ENCODE assay signal across 12 cellular contexts in genomic region chr10:123042708-123043408, GRCh38. TPM values are rescaled to one million over a fixed set of nuclear protein-coding genes. Genes with fewer than 3 reads are reported as not detected.
DNase-seq lines count a peak whose midpoint lies in the region; ATAC-seq, FAIRE-seq and TF ChIP-seq lines count a peak whose summit lies in the region.
"Had no signal": no experiment of that assay in that cellular context is flagged by ENCODE, and none has a peak within 500 bp of the region (broad histone marks: within the 10 kb centered on the region; RNA-seq: fewer than 3 reads in every experiment).

No MANE protein-coding gene starts in this region.

- TF ChIP-seq RAD21 in liver (IDR thresholded peaks at IDR 0.05): no peak

- H3K36me3 ChIP-seq in PC-3 (ENCODE audit: low read depth, low read length) (no peaks in the 10 kb centered on the region), liver (ENCODE audit: control insufficient read depth in 4 of 4, insufficient read depth in 3 of 4, low read depth in 1 of 4, low read length in 3 of 4) (peaks cover 0 to 33% (median 25%) of the 10 kb centered on the region in 4 donors), brain microvascular endothelial cell (replicated peaks) (no peaks in the 10 kb centered on the region)

- no peaks in the 10 kb centered on the region for H3K4me1 Mint-ChIP-seq in glutamatergic neuron (ENCODE audit: low read depth, unreplicated experiment)
- H3K4me1 Mint-ChIP-seq in activated CD4-positive, alpha-beta memory T cell treated with anti-CD3 and anti-CD28 coated beads, Interleukin-2, amount 10 ng/mL, durations not matched to agents 7 days and 5 days: peaks cover 10% of the 10 kb centered on the region

- no peak overlapping the region for H3K27ac ChIP-seq in PC-3 (ENCODE audit: low read length)
- peak overlapping the region; percentile 85 to 88 for H3K27ac ChIP-seq in liver (ENCODE audit: low read depth in 1 of 2, low read length in 2 of 2)
- H3K27ac ChIP-seq in brain microvascular endothelial cell: no peak overlapping the region
- H3K27ac ChIP-seq: 22Rv1, BLaER1 had no signal

- WGBS in liver: 57% methylated on average over 12 of the region's 12 CpGs

- no peaks in the 10 kb centered on the region for H3K4me1 ChIP-seq in PC-3 (ENCODE audit: insufficient read depth, low read length)
- H3K4me1 ChIP-seq in liver (ENCODE audit: control insufficient read depth in 4 of 4, insufficient read depth in 4 of 4, low read length in 3 of 4): peaks cover 6 to 20% (median 16%) of the 10 kb centered on the region in 4 donors
- H3K4me1 ChIP-seq: Caco-2 had no signal

- H3F3A ChIP-seq in PC-3 (ENCODE audit: low read length, unreplicated experiment): no peaks in the 10 kb centered on the region

- H3K27me3 ChIP-seq in PC-3 (ENCODE audit: low read length): no peaks in the 10 kb centered on the region
- no peaks in the 10 kb centered on the region for H3K27me3 ChIP-seq in liver (ENCODE audit: control insufficient read depth in 4 of 4, insufficient read depth in 4 of 4, low read length in 3 of 4)
- H3K27me3 ChIP-seq in brain microvascular endothelial cell (replicated peaks): no peaks in the 10 kb centered on the region
- H3K27me3 ChIP-seq: BLaER1 had no signal

- H3K4me3 Mint-ChIP-seq in glutamatergic neuron (ENCODE audit: unreplicated experiment): no peak overlapping the region
- no peak overlapping the region for H3K4me3 Mint-ChIP-seq in activated CD4-positive, alpha-beta memory T cell treated with anti-CD3 and anti-CD28 coated beads, Interleukin-2, amount 10 ng/mL, durations not matched to agents 7 days and 5 days
- H3K4me3 Mint-ChIP-seq: CD8-positive, alpha-beta memory T cell had no signal

- H3K4me2 ChIP-seq in PC-3 (ENCODE audit: low read length): no peak overlapping the region
- H3K4me2 ChIP-seq: BLaER1 had no signal

- CTCF ChIA-PET in PC-3 (lab: Charles Lee): interaction anchor here (0.5 to 0.9 kb wide), 4 partner anchors 23 to 515 kb away, joined by 3 read pairs; no protein-coding TSS in a partner anchor
- CTCF ChIA-PET in activated CD4-positive, alpha-beta memory T cell treated with anti-CD3 and anti-CD28 coated beads, Interleukin-2, amount 10 ng/mL, durations not matched to agents 7 days and 5 days (lab: Charles Lee): interaction anchor here (0.6 to 2.8 kb wide), 20 partner anchors 9 to 518 kb away, joined by 3 to 15 read pairs (median 4); partner anchors contain the start of gene PSTK

- TF ChIP-seq CTCF in PC-3 (conservative IDR thresholded peaks at IDR 0.05; ENCODE audit: low read depth, low read length) (no peak), liver (IDR thresholded peaks at IDR 0.05; ENCODE audit: low read depth, low read length, missing input control) (no peak), glutamatergic neuron (IDR thresholded peaks at IDR 0.05; ENCODE audit: partially characterized antibody, unreplicated experiment) (no peak), brain microvascular endothelial cell (IDR thresholded peaks at IDR 0.05; ENCODE audit: low read depth, low read length, missing control alignments) (no peak)

- H3K9me3 ChIP-seq in PC-3 (ENCODE audit: low read length): no peaks in the 10 kb centered on the region
- peaks cover 0 to 6% (median 0%) of the 10 kb centered on the region in 4 donors for H3K9me3 ChIP-seq in liver (ENCODE audit: control insufficient read depth in 4 of 4, low read length in 3 of 4)
- H3K9me3 ChIP-seq: BLaER1, Caco-2 had no signal

- no peak overlapping the region for H2AFZ ChIP-seq in PC-3 (ENCODE audit: low read length)

- POLR2A ChIA-PET in PC-3 (lab: Charles Lee; ENCODE audit: unreplicated experiment): no interaction called here
- POLR2A ChIA-PET in activated CD4-positive, alpha-beta memory T cell treated with anti-CD3 and anti-CD28 coated beads, Interleukin-2, amount 10 ng/mL, durations not matched to agents 7 days and 5 days (lab: Charles Lee): no interaction called here

- H3K9me2 ChIP-seq in PC-3 (replicated peaks; ENCODE audit: low read length): no peaks in the 10 kb centered on the region

- H3K4me3 ChIP-seq in PC-3 (ENCODE audit: low read length): no peak overlapping the region
- H3K4me3 ChIP-seq in liver (ENCODE audit: low read depth in 1 of 3, low read length in 3 of 3): no peak overlapping the region
- H3K4me3 ChIP-seq in brain microvascular endothelial cell (ENCODE audit: low read depth, low read length): no peak overlapping the region
- H3K4me3 ChIP-seq: BLaER1 had no signal

- no peaks in the 10 kb centered on the region for H3K27me3 Mint-ChIP-seq in glutamatergic neuron (ENCODE audit: unreplicated experiment)
- no peaks in the 10 kb centered on the region for H3K27me3 Mint-ChIP-seq in activated CD4-positive, alpha-beta memory T cell treated with anti-CD3 and anti-CD28 coated beads, Interleukin-2, amount 10 ng/mL, durations not matched to agents 7 days and 5 days
- H3K27me3 Mint-ChIP-seq: CD8-positive, alpha-beta memory T cell had no signal

- H3K9me3 Mint-ChIP-seq in glutamatergic neuron (ENCODE audit: unreplicated experiment): no peaks in the 10 kb centered on the region
- no peaks in the 10 kb centered on the region for H3K9me3 Mint-ChIP-seq in activated CD4-positive, alpha-beta memory T cell treated with anti-CD3 and anti-CD28 coated beads, Interleukin-2, amount 10 ng/mL, durations not matched to agents 7 days and 5 days
- H3K9me3 Mint-ChIP-seq: CD8-positive, alpha-beta memory T cell had no signal

- intact Hi-C loops in PC-3 (cut with micrococcal nuclease): loop anchor here (1.0 to 10.0 kb wide), 5 partner anchors 90 to 924 kb away; no protein-coding TSS in a partner anchor

- H3K36me3 Mint-ChIP-seq in glutamatergic neuron (ENCODE audit: unreplicated experiment): no peaks in the 10 kb centered on the region
- H3K36me3 Mint-ChIP-seq in activated CD4-positive, alpha-beta memory T cell treated with anti-CD3 and anti-CD28 coated beads, Interleukin-2, amount 10 ng/mL, durations not matched to agents 7 days and 5 days (ENCODE audit: low read depth): peaks cover 4% of the 10 kb centered on the region

- DNase-seq in NCI-H2107 treated with DMSO at 0.1 percent for 48 hours (lab: John Stamatoyannopoulos, UW; ENCODE audit: unreplicated experiment) (peak; percentile 12), NCI-H2107 (lab: John Stamatoyannopoulos, UW) (no peak), GM19239 (ENCODE audit: insufficient read length, low spot score) (no peak), PC-3 (no peak), glutamatergic neuron (no peak), brain microvascular endothelial cell (no peak)
- DNase-seq in activated CD4-positive, alpha-beta memory T cell treated with anti-CD3 and anti-CD28 coated beads, Interleukin-2, amount 10 ng/mL, durations not matched to agents 7 days and 5 days: no peak

- H3K79me2 ChIP-seq in PC-3 (ENCODE audit: low read length): no peaks in the 10 kb centered on the region

- no TSS peak for BruUV-seq in PC-3 (replicated peaks; lab: Mats Ljungman, UMichigan)

- H4K20me1 ChIP-seq in PC-3 (ENCODE audit: low read length): no peaks in the 10 kb centered on the region
- H4K20me1 ChIP-seq: BLaER1 had no signal

- no peak overlapping the region for H3K27ac Mint-ChIP-seq in glutamatergic neuron (ENCODE audit: unreplicated experiment)
- H3K27ac Mint-ChIP-seq in activated CD4-positive, alpha-beta memory T cell treated with anti-CD3 and anti-CD28 coated beads, Interleukin-2, amount 10 ng/mL, durations not matched to agents 7 days and 5 days: no peak overlapping the region
- H3K27ac Mint-ChIP-seq: CD8-positive, alpha-beta memory T cell had no signal

- ATAC-seq in PC-3: peak; percentile 15; the same call in 1 of the 2 replicates

- in situ Hi-C loops in brain microvascular endothelial cell (cut with HindIII; ENCODE audit: low pct_ligation_motif_present, low sequenced_read_pairs): no loop called here

- FAIRE-seq in GM19239 (lab: Jason Lieb, UNC): peak; percentile 37

- no peak overlapping the region for H3K9ac ChIP-seq in PC-3 (ENCODE audit: low read length)
- H3K9ac ChIP-seq in liver (ENCODE audit: low read depth in 1 of 2, low read length in 2 of 2): peak overlapping the region; percentile 49 to 61
- H3K9ac ChIP-seq: BLaER1 had no signal

TF ChIP-seq in liver, 16 proteins besides CTCF, POLR2A, EP300 and RAD21 (continues in another document):
- TF ChIP-seq GABPA (IDR thresholded peaks at IDR 0.05 in 1 of 2, conservative IDR thresholded peaks at IDR 0.05 in 1 of 2) (no peak), EGR1 (IDR thresholded peaks at IDR 0.05; ENCODE audit: low read depth in 2 of 2) (no peak), SP1 (IDR thresholded peaks at IDR 0.05) (peak; percentile 33)
- TF ChIP-seq, protein P1, sequence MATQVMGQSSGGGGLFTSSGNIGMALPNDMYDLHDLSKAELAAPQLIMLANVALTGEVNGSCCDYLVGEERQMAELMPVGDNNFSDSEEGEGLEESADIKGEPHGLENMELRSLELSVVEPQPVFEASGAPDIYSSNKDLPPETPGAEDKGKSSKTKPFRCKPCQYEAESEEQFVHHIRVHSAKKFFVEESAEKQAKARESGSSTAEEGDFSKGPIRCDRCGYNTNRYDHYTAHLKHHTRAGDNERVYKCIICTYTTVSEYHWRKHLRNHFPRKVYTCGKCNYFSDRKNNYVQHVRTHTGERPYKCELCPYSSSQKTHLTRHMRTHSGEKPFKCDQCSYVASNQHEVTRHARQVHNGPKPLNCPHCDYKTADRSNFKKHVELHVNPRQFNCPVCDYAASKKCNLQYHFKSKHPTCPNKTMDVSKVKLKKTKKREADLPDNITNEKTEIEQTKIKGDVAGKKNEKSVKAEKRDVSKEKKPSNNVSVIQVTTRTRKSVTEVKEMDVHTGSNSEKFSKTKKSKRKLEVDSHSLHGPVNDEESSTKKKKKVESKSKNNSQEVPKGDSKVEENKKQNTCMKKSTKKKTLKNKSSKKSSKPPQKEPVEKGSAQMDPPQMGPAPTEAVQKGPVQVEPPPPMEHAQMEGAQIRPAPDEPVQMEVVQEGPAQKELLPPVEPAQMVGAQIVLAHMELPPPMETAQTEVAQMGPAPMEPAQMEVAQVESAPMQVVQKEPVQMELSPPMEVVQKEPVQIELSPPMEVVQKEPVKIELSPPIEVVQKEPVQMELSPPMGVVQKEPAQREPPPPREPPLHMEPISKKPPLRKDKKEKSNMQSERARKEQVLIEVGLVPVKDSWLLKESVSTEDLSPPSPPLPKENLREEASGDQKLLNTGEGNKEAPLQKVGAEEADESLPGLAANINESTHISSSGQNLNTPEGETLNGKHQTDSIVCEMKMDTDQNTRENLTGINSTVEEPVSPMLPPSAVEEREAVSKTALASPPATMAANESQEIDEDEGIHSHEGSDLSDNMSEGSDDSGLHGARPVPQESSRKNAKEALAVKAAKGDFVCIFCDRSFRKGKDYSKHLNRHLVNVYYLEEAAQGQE (IDR thresholded peaks at IDR 0.05): peak; percentile 24

RNA-seq across cellular contexts. Expression of gene ACADSB, which starts 34.1 kb away (rescaled TPM):
- total RNA-seq in PC-3 (2014; rRNA removed) (2.8 and 3.2 TPM in 2 replicates), liver (100 to 1,000 TPM in 1 of 2 donors, 10 to 100 TPM in 1; 97.9 to 164 TPM), glutamatergic neuron (ENCODE audit: unreplicated experiment) (9.9 TPM)
- 100 to 1,000 TPM; 103 to 118 TPM for polyA plus RNA-seq in liver
- total RNA-seq in activated CD4-positive, alpha-beta memory T cell treated with anti-CD3 and anti-CD28 coated beads, Interleukin-2, amount 10 ng/mL, durations not matched to agents 7 days and 5 days: 10 to 100 TPM; 21.2 to 21.7 TPM

RNA-seq across cellular contexts. Expression of gene IKZF5, which starts 34.3 kb away (rescaled TPM):
- total RNA-seq in PC-3 (2014; rRNA removed) (1.6 TPM in 2 replicates), liver (1 to 10 TPM; 6.4 to 7.9 TPM), glutamatergic neuron (ENCODE audit: unreplicated experiment) (9.5 TPM)
- 1 to 10 TPM; 5.0 to 9.4 TPM for polyA plus RNA-seq in liver
- total RNA-seq in activated CD4-positive, alpha-beta memory T cell treated with anti-CD3 and anti-CD28 coated beads, Interleukin-2, amount 10 ng/mL, durations not matched to agents 7 days and 5 days: 10 to 100 TPM; 16.6 to 18.5 TPM

Comparison
In these comparisons a context has a peak if more than half of its experiments do, and no peak if none do; other contexts are left out.
1. H3K27ac ChIP-seq: peak in liver (2 of 2); none in PC-3 (single experiment) and brain microvascular endothelial cell (single experiment).